ENCODE assay signal across 8 cellular contexts in the genomic region with DNA sequence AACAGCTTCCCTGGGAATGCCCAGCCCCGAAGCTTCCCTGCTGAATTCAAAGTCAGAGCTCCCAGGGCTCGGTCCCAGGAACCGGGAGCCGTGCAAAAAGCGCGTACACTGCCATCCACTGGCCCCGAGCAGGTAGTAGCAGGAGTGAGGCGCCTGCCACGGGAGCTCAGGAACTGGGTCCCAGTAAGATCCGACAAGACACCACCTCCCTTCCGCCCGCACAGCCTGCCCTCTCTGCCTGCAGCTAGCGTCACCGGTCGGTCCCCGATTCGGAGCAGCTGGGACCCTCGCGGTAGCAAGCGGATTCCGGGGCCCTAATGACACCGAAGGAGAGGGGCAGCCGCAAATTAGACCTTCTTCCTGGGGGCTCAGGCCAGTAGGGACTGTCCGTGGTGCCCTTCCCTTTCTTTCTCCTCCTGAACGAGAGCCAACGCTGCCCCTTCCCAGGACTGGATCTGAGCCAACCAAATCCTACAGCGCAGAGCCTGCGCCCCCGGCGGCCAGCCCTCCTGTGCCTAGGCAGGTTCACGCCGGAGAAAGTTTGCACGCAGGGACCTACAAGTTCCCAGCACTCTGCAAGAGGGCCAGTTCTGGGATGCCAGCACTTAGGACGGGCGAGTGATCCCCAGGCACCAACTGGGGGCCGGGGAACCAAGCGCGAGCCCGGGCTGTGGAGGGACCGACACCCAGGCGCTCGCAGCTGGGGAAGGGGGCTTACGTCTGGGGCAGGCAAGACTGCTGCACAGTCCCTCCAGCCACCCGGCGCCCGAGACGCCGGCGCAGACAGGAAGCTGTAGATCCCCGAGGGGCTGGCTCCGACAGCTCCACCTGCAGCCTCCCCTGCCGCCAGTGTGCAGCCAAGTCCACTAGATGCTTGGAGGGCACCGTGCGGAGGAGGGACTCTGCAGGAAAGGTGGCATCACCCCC. TPM values are rescaled to one million over a fixed set of nuclear protein-coding genes. Genes with fewer than 3 reads are reported as not detected.
DNase-seq lines count a peak whose midpoint lies in the region; ATAC-seq, FAIRE-seq and TF ChIP-seq lines count a peak whose summit lies in the region.

No MANE protein-coding gene starts in this region.

- H3K9ac ChIP-seq in SK-N-MC (ENCODE audit: insufficient read length) = peak overlapping the region; percentile 17

- peaks cover 30% of the 10 kb centered on the region for H3K4me1 Mint-ChIP-seq in activated naive CD8-positive, alpha-beta T cell treated with anti-CD3 and anti-CD28 coated beads for 36 hours
- peaks cover 6% of the 10 kb centered on the region for H3K4me1 Mint-ChIP-seq in type B pancreatic cell (ENCODE audit: unreplicated experiment)

- H3K9me3 ChIP-seq in SK-N-MC (ENCODE audit: low read depth, low read length) = peaks cover 9% of the 10 kb centered on the region; the same call in 1 of the 2 replicates

- no peak overlapping the region for H3K27ac Mint-ChIP-seq in activated naive CD8-positive, alpha-beta T cell treated with anti-CD3 and anti-CD28 coated beads for 36 hours
- H3K27ac Mint-ChIP-seq in type B pancreatic cell = peak overlapping the region; percentile 23

- peak; percentile 71 for FAIRE-seq in G401.6 (lab: Jason Lieb, UNC)

- TF ChIP-seq CTCF in omental fat pad (IDR thresholded peaks at IDR 0.05) (no peak), type B pancreatic cell (conservative IDR thresholded peaks at IDR 0.05) (peak; percentile 76)

- peak overlapping the region; percentile 79 for H3K4me3 Mint-ChIP-seq in activated naive CD8-positive, alpha-beta T cell treated with anti-CD3 and anti-CD28 coated beads for 36 hours
- peak overlapping the region; percentile 90 for H3K4me3 Mint-ChIP-seq in type B pancreatic cell

- intact Hi-C loops in Right ventricle myocardium superior (cut with DNase I) = loop anchor here (2.0 kb wide), 1 partner anchor 132 kb away; no protein-coding TSS in a partner anchor

- peak; percentile 89 for ATAC-seq in Right ventricle myocardium superior (ENCODE audit: poor library complexity)
- ATAC-seq in omental fat pad (ENCODE audit: low FRiP score) = peak; percentile 87

- DNase-seq in GOT3 (lab: John Stamatoyannopoulos, UW) (peak; percentile 24), Kasumi-1 (lab: John Stamatoyannopoulos, UW) (peak; percentile 88 to 92), SK-N-MC (ENCODE audit: low read depth, low spot score) (no peak), Right ventricle myocardium superior (peak; percentile 89), omental fat pad (ENCODE audit: low spot score) (peak; percentile 34), type B pancreatic cell (ENCODE audit: extremely low spot score, unreplicated experiment) (peak; percentile 79)
- peak; percentile 63 for DNase-seq in activated naive CD8-positive, alpha-beta T cell treated with anti-CD3 and anti-CD28 coated beads for 36 hours

- no peaks in the 10 kb centered on the region for H3K36me3 ChIP-seq in SK-N-MC (ENCODE audit: insufficient read depth, low read length)

- H3K27ac ChIP-seq in SK-N-MC = no peak overlapping the region

- peaks cover 3% of the 10 kb centered on the region for H3K9me3 Mint-ChIP-seq in activated naive CD8-positive, alpha-beta T cell treated with anti-CD3 and anti-CD28 coated beads for 36 hours
- peaks cover 5% of the 10 kb centered on the region for H3K9me3 Mint-ChIP-seq in type B pancreatic cell

- no peaks in the 10 kb centered on the region for H3K36me3 Mint-ChIP-seq in activated naive CD8-positive, alpha-beta T cell treated with anti-CD3 and anti-CD28 coated beads for 36 hours
- H3K36me3 Mint-ChIP-seq in type B pancreatic cell = peaks cover 17% of the 10 kb centered on the region

- peak overlapping the region; percentile 71 for H3K4me3 ChIP-seq in SK-N-MC

- H3K27me3 Mint-ChIP-seq in activated naive CD8-positive, alpha-beta T cell treated with anti-CD3 and anti-CD28 coated beads for 36 hours = peaks cover 33% of the 10 kb centered on the region
- H3K27me3 Mint-ChIP-seq in type B pancreatic cell = peaks cover 30% of the 10 kb centered on the region

RNA-seq across cellular contexts. Expression of gene CORIN, which starts 0.9 kb away (rescaled TPM):
- total RNA-seq in activated naive CD8-positive, alpha-beta T cell treated with anti-CD3 and anti-CD28 coated beads for 36 hours = not detected
- total RNA-seq in Right ventricle myocardium superior (65.0 TPM), omental fat pad (under 1 TPM in 2 of 4 donors, not detected in 2; 0.28 to 0.48 TPM), type B pancreatic cell (ENCODE audit: low replicate concordance) (1.5 and 34.6 TPM in 2 replicates)
